1 cellular context compared by ENCODE assay signal in the genomic region with DNA sequence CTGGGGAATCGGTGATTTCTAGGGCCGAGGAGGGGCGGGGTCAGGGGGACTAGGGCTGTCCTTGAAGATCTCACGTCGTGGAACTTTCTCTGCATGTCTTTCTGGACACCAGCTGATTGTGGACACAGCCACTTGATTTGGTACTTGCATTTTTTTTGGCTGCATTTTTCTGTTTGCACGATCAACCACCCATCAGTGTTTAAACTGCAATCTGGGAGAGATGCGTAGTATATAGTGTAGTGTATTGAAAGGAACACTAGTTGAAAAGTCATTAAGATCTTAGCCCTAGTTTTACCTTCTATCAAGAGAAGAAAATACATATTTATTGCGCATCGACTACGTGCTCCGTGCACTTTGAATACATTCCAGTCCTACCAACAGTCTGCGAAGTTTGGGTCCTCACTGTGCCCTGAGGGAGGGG.
TF ChIP-seq lines count a peak whose summit lies in the region.

No MANE protein-coding gene starts in this region.

TF ChIP-seq in H1, 55 proteins besides CTCF, POLR2A, EP300 and RAD21:
- TF ChIP-seq CHD1 (IDR thresholded peaks at IDR 0.05; ENCODE audit: low read depth, low read length) = no peak
- TF ChIP-seq CREB1 (IDR thresholded peaks at IDR 0.05) = no peak
- no peak for TF ChIP-seq GTF2F1 (IDR thresholded peaks at IDR 0.05; ENCODE audit: borderline replicate concordance, low read depth, low read length)
- TF ChIP-seq RBBP5 (IDR thresholded peaks at IDR 0.05; ENCODE audit: borderline replicate concordance, low read depth, low read length) = no peak
- TF ChIP-seq, protein P1, sequence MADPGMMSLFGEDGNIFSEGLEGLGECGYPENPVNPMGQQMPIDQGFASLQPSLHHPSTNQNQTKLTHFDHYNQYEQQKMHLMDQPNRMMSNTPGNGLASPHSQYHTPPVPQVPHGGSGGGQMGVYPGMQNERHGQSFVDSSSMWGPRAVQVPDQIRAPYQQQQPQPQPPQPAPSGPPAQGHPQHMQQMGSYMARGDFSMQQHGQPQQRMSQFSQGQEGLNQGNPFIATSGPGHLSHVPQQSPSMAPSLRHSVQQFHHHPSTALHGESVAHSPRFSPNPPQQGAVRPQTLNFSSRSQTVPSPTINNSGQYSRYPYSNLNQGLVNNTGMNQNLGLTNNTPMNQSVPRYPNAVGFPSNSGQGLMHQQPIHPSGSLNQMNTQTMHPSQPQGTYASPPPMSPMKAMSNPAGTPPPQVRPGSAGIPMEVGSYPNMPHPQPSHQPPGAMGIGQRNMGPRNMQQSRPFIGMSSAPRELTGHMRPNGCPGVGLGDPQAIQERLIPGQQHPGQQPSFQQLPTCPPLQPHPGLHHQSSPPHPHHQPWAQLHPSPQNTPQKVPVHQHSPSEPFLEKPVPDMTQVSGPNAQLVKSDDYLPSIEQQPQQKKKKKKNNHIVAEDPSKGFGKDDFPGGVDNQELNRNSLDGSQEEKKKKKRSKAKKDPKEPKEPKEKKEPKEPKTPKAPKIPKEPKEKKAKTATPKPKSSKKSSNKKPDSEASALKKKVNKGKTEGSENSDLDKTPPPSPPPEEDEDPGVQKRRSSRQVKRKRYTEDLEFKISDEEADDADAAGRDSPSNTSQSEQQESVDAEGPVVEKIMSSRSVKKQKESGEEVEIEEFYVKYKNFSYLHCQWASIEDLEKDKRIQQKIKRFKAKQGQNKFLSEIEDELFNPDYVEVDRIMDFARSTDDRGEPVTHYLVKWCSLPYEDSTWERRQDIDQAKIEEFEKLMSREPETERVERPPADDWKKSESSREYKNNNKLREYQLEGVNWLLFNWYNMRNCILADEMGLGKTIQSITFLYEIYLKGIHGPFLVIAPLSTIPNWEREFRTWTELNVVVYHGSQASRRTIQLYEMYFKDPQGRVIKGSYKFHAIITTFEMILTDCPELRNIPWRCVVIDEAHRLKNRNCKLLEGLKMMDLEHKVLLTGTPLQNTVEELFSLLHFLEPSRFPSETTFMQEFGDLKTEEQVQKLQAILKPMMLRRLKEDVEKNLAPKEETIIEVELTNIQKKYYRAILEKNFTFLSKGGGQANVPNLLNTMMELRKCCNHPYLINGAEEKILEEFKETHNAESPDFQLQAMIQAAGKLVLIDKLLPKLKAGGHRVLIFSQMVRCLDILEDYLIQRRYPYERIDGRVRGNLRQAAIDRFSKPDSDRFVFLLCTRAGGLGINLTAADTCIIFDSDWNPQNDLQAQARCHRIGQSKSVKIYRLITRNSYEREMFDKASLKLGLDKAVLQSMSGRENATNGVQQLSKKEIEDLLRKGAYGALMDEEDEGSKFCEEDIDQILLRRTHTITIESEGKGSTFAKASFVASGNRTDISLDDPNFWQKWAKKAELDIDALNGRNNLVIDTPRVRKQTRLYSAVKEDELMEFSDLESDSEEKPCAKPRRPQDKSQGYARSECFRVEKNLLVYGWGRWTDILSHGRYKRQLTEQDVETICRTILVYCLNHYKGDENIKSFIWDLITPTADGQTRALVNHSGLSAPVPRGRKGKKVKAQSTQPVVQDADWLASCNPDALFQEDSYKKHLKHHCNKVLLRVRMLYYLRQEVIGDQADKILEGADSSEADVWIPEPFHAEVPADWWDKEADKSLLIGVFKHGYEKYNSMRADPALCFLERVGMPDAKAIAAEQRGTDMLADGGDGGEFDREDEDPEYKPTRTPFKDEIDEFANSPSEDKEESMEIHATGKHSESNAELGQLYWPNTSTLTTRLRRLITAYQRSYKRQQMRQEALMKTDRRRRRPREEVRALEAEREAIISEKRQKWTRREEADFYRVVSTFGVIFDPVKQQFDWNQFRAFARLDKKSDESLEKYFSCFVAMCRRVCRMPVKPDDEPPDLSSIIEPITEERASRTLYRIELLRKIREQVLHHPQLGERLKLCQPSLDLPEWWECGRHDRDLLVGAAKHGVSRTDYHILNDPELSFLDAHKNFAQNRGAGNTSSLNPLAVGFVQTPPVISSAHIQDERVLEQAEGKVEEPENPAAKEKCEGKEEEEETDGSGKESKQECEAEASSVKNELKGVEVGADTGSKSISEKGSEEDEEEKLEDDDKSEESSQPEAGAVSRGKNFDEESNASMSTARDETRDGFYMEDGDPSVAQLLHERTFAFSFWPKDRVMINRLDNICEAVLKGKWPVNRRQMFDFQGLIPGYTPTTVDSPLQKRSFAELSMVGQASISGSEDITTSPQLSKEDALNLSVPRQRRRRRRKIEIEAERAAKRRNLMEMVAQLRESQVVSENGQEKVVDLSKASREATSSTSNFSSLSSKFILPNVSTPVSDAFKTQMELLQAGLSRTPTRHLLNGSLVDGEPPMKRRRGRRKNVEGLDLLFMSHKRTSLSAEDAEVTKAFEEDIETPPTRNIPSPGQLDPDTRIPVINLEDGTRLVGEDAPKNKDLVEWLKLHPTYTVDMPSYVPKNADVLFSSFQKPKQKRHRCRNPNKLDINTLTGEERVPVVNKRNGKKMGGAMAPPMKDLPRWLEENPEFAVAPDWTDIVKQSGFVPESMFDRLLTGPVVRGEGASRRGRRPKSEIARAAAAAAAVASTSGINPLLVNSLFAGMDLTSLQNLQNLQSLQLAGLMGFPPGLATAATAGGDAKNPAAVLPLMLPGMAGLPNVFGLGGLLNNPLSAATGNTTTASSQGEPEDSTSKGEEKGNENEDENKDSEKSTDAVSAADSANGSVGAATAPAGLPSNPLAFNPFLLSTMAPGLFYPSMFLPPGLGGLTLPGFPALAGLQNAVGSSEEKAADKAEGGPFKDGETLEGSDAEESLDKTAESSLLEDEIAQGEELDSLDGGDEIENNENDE (IDR thresholded peaks at IDR 0.05; ENCODE audit: insufficient replicate concordance, low read length) = no peak
- no peak for TF ChIP-seq KDM1A (IDR thresholded peaks at IDR 0.05; ENCODE audit: borderline replicate concordance, low read length)
- no peak for TF ChIP-seq CTBP2 (IDR thresholded peaks at IDR 0.05; ENCODE audit: borderline replicate concordance, insufficient read depth, insufficient read length, low read length)
- no peak for TF ChIP-seq RFX5 (IDR thresholded peaks at IDR 0.05; ENCODE audit: borderline replicate concordance, low read depth, low read length)
- no peak for TF ChIP-seq SIX5 (IDR thresholded peaks at IDR 0.05; ENCODE audit: low read depth, low read length)
- no peak for TF ChIP-seq FOSL1 (IDR thresholded peaks at IDR 0.05; ENCODE audit: insufficient read depth, low read depth, low read length)
